Comparison of ENCODE assay signal across 8 cellular contexts in the genomic region with DNA sequence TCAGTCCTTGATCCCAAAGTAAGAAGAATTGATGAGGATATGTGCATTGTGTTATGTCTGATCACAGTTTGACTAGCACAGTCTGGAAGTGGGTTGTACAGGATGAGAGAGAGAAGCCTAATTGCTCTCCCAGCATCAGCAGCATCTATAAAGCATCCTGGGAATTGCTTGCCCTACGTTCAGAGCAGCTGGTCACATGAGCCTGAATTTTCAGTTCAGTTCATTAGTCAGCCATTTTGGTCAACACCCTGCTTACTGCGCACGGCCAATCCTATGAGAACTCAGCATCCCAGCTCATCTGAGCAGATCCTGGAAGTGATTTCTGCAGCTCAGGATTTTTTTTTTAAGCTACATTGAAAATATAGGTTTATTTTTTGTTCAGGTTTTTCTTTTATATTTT. TPM values are rescaled to one million over a fixed set of nuclear protein-coding genes. Genes with fewer than 3 reads are reported as not detected.
DNase-seq lines count a peak whose midpoint lies in the region; TF ChIP-seq lines count a peak whose summit lies in the region.

A gene with protein sequence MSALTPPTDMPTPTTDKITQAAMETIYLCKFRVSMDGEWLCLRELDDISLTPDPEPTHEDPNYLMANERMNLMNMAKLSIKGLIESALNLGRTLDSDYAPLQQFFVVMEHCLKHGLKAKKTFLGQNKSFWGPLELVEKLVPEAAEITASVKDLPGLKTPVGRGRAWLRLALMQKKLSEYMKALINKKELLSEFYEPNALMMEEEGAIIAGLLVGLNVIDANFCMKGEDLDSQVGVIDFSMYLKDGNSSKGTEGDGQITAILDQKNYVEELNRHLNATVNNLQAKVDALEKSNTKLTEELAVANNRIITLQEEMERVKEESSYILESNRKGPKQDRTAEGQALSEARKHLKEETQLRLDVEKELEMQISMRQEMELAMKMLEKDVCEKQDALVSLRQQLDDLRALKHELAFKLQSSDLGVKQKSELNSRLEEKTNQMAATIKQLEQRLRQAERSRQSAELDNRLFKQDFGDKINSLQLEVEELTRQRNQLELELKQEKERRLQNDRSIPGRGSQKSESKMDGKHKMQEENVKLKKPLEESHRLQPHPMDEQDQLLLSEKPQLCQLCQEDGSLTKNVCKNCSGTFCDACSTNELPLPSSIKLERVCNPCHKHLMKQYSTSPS (plus strand): TSS at position 218 of the 400 bp plus-strand sequence. CDS start 610 bp downstream, outside the sequence.

- H3K27me3 ChIP-seq in smooth muscle cell (ENCODE audit: low read depth): no peaks in the 10 kb centered on the region

- peak within 1 kb of the TSS; percentile 6 for H2AFZ ChIP-seq in smooth muscle cell (ENCODE audit: low read depth)

- no peaks in the 10 kb centered on the region for H3K36me3 ChIP-seq in smooth muscle cell (ENCODE audit: low read depth)

- WGBS in smooth muscle cell (ENCODE audit: low lambda C conversion rate): 40% methylated on average over 3 of the region's 3 CpGs

- peaks cover 24% of the 10 kb centered on the region for H3K4me1 Mint-ChIP-seq in activated CD4-positive, alpha-beta memory T cell treated with anti-CD3 and anti-CD28 coated beads for 36 hours (ENCODE audit: low read depth)
- H3K4me1 Mint-ChIP-seq in activated CD4-positive, alpha-beta memory T cell treated with anti-CD3 and anti-CD28 coated beads, Interleukin-2, amount 10 ng/mL, durations not matched to agents 7 days and 5 days: peaks cover 13% of the 10 kb centered on the region

- H3K4me3 ChIP-seq in cardiac fibroblast (replicated peaks in 1 of 2; ENCODE audit: low read depth in 2 of 2, low read length in 2 of 2) (peak within 1 kb of the TSS; percentile 49 to 64), smooth muscle cell (peak within 1 kb of the TSS; percentile 39)

- H3K9me3 Mint-ChIP-seq in activated CD4-positive, alpha-beta memory T cell treated with anti-CD3 and anti-CD28 coated beads for 36 hours: no peaks in the 10 kb centered on the region
- H3K9me3 Mint-ChIP-seq in activated CD4-positive, alpha-beta memory T cell treated with anti-CD3 and anti-CD28 coated beads, Interleukin-2, amount 10 ng/mL, durations not matched to agents 7 days and 5 days: no peaks in the 10 kb centered on the region

- H3K4me1 ChIP-seq in smooth muscle cell (ENCODE audit: low read depth): peaks cover 12% of the 10 kb centered on the region

- H3K4me2 ChIP-seq in smooth muscle cell: peak within 1 kb of the TSS; percentile 78

- intact Hi-C loops in activated CD4-positive, alpha-beta memory T cell treated with anti-CD3 and anti-CD28 coated beads for 36 hours (cut with micrococcal nuclease): loop anchor here (1.0 kb wide), 1 partner anchor 13 kb away; no protein-coding TSS in a partner anchor

- no peak for TF ChIP-seq CTCF in cardiac fibroblast (IDR thresholded peaks at IDR 0.05; ENCODE audit: low read depth, low read length)
- TF ChIP-seq CTCF in smooth muscle cell (IDR thresholded peaks at IDR 0.05; ENCODE audit: borderline replicate concordance, insufficient read depth, poor library complexity, severe bottlenecking): no peak

- H3K27ac Mint-ChIP-seq in activated CD4-positive, alpha-beta memory T cell treated with anti-CD3 and anti-CD28 coated beads for 36 hours: no peak within 1 kb of the TSS
- no peak within 1 kb of the TSS for H3K27ac Mint-ChIP-seq in activated CD4-positive, alpha-beta memory T cell treated with anti-CD3 and anti-CD28 coated beads, Interleukin-2, amount 10 ng/mL, durations not matched to agents 7 days and 5 days

- peaks cover 71% of the 10 kb centered on the region for H3K79me2 ChIP-seq in smooth muscle cell (ENCODE audit: low read depth)

- no peak for DNase-seq in activated CD4-positive, alpha-beta memory T cell treated with anti-CD3 and anti-CD28 coated beads for 36 hours
- DNase-seq in activated CD4-positive, alpha-beta memory T cell treated with anti-CD3 and anti-CD28 coated beads, Interleukin-2, amount 10 ng/mL, durations not matched to agents 7 days and 5 days: no peak
- DNase-seq in NCI-H748 (lab: John Stamatoyannopoulos, UW; ENCODE audit: unreplicated experiment) (peak; percentile 93), cardiac fibroblast (ENCODE audit: low read depth in 2 of 2) (peak; percentile 95 to 96), kidney tubule cell (ENCODE audit: low spot score) (peak; percentile 60), smooth muscle cell (lab: John Stamatoyannopoulos, UW; ENCODE audit: unreplicated experiment) (no peak), SIG-M5 treated with dmso at 0.1 percent for 504 hours (lab: John Stamatoyannopoulos, UW; ENCODE audit: unreplicated experiment) (no peak)
- no peak for DNase-seq in activated CD4-positive, alpha-beta T cell treated with anti-CD3 and anti-CD28 coated beads for 48 hours

- peak within 1 kb of the TSS; percentile 86 for H3K27ac ChIP-seq in smooth muscle cell (ENCODE audit: low read depth)

- H4K20me1 ChIP-seq in smooth muscle cell (ENCODE audit: low read depth): peaks cover 3% of the 10 kb centered on the region

- no peaks in the 10 kb centered on the region for H3F3A ChIP-seq in smooth muscle cell (ENCODE audit: low read depth)

- H3K27me3 Mint-ChIP-seq in activated CD4-positive, alpha-beta memory T cell treated with anti-CD3 and anti-CD28 coated beads for 36 hours: no peaks in the 10 kb centered on the region
- H3K27me3 Mint-ChIP-seq in activated CD4-positive, alpha-beta memory T cell treated with anti-CD3 and anti-CD28 coated beads, Interleukin-2, amount 10 ng/mL, durations not matched to agents 7 days and 5 days: no peaks in the 10 kb centered on the region

- CTCF ChIA-PET in activated CD4-positive, alpha-beta memory T cell treated with anti-CD3 and anti-CD28 coated beads for 36 hours (lab: Charles Lee): interaction anchor here (1.1 kb wide), 1 partner anchor 14 kb away, joined by 3 read pairs; no protein-coding TSS in a partner anchor
- CTCF ChIA-PET in activated CD4-positive, alpha-beta memory T cell treated with anti-CD3 and anti-CD28 coated beads, Interleukin-2, amount 10 ng/mL, durations not matched to agents 7 days and 5 days (lab: Charles Lee): interaction anchor here (0.6 to 4.2 kb wide), 4 partner anchors 9 to 30 kb away, joined by 3 to 20 read pairs (median 4); no protein-coding TSS in a partner anchor

- H3K4me3 Mint-ChIP-seq in activated CD4-positive, alpha-beta memory T cell treated with anti-CD3 and anti-CD28 coated beads for 36 hours: no peak within 1 kb of the TSS
- no peak within 1 kb of the TSS for H3K4me3 Mint-ChIP-seq in activated CD4-positive, alpha-beta memory T cell treated with anti-CD3 and anti-CD28 coated beads, Interleukin-2, amount 10 ng/mL, durations not matched to agents 7 days and 5 days

- no peaks in the 10 kb centered on the region for H3K9me3 ChIP-seq in smooth muscle cell (replicated peaks; ENCODE audit: low read depth)

- no peaks in the 10 kb centered on the region for H3K36me3 Mint-ChIP-seq in activated CD4-positive, alpha-beta memory T cell treated with anti-CD3 and anti-CD28 coated beads for 36 hours
- H3K36me3 Mint-ChIP-seq in activated CD4-positive, alpha-beta memory T cell treated with anti-CD3 and anti-CD28 coated beads, Interleukin-2, amount 10 ng/mL, durations not matched to agents 7 days and 5 days (ENCODE audit: low read depth): no peaks in the 10 kb centered on the region

- POLR2A ChIA-PET in activated CD4-positive, alpha-beta memory T cell treated with anti-CD3 and anti-CD28 coated beads for 36 hours (lab: Charles Lee): interaction anchor here (1.1 to 1.2 kb wide), 2 partner anchors 9 to 17 kb away, joined by 3 read pairs; no protein-coding TSS in a partner anchor
- POLR2A ChIA-PET in activated CD4-positive, alpha-beta memory T cell treated with anti-CD3 and anti-CD28 coated beads, Interleukin-2, amount 10 ng/mL, durations not matched to agents 7 days and 5 days (lab: Charles Lee): interaction anchor here (1.3 to 5.0 kb wide), 2 partner anchors 13 to 16 kb away, joined by 4 to 26 read pairs; no protein-coding TSS in a partner anchor

- peak within 1 kb of the TSS; percentile 30 for H3K9ac ChIP-seq in smooth muscle cell (ENCODE audit: low read depth)

RNA-seq across cellular contexts. Expression of the gene that starts here (rescaled TPM):
- total RNA-seq in activated CD4-positive, alpha-beta memory T cell treated with anti-CD3 and anti-CD28 coated beads for 36 hours: 10 to 100 TPM; 15.8 to 17.2 TPM
- total RNA-seq in activated CD4-positive, alpha-beta memory T cell treated with anti-CD3 and anti-CD28 coated beads, Interleukin-2, amount 10 ng/mL, durations not matched to agents 7 days and 5 days: 1 to 10 TPM; 9.1 to 9.7 TPM
- 42.8 and 49.2 TPM in 2 replicates for total RNA-seq in smooth muscle cell
- 22.2 and 23.6 TPM in 2 replicates for polyA plus RNA-seq in smooth muscle cell

Comparison
In these comparisons a context has a peak if more than half of its experiments do, and no peak if none do; other contexts are left out.
1. DNase-seq: peak in NCI-H748 (single experiment), cardiac fibroblast (2 of 2) and kidney tubule cell (single experiment); none in activated CD4-positive, alpha-beta memory T cell treated with anti-CD3 and anti-CD28 coated beads for 36 hours (single experiment), activated CD4-positive, alpha-beta memory T cell treated with anti-CD3 and anti-CD28 coated beads, Interleukin-2, amount 10 ng/mL, durations not matched to agents 7 days and 5 days (single experiment), smooth muscle cell (single experiment), SIG-M5 treated with dmso at 0.1 percent for 504 hours (single experiment) and activated CD4-positive, alpha-beta T cell treated with anti-CD3 and anti-CD28 coated beads for 48 hours (single experiment).